In genomic region chr16:24044467-24044866, GRCh38 we compare ENCODE assay signal across 27 cellular contexts.
DNase-seq lines count a peak whose midpoint lies in the region; ATAC-seq, FAIRE-seq and TF ChIP-seq lines count a peak whose summit lies in the region.
"Had no signal": no experiment of that assay in that cellular context is flagged by ENCODE, and none has a peak within 500 bp of the region (broad histone marks: within the 10 kb centered on the region; RNA-seq: fewer than 3 reads in every experiment).

No MANE protein-coding gene starts in this region.

- POLR2A ChIA-PET in GM12878 (lab: Charles Lee): no interaction called here

- H3K4me1 ChIP-seq in GM12878 (ENCODE audit: control insufficient read depth, insufficient read depth, low read length) (no peaks in the 10 kb centered on the region), right lobe of liver (no peaks in the 10 kb centered on the region), neuronal stem cell (ENCODE audit: control insufficient read depth in 2 of 2, insufficient read depth in 1 of 2, low read depth in 1 of 2, low read length in 2 of 2) (peaks cover 0 to 6% of the 10 kb centered on the region in 2 donors)
- H3K4me1 ChIP-seq: BE2C had no signal

- no peak overlapping the region for H3K18ac ChIP-seq in neuronal stem cell (ENCODE audit: low read length)

- H3K4me3 ChIP-seq in SK-N-MC: no peak overlapping the region
- H3K4me3 ChIP-seq in GM12878: no peak overlapping the region
- H3K4me3 ChIP-seq in right lobe of liver: no peak overlapping the region
- no peak overlapping the region for H3K4me3 ChIP-seq in neuronal stem cell (ENCODE audit: low read length in 2 of 2)
- H3K4me3 ChIP-seq: BLaER1 had no signal

- TF ChIP-seq RAD21 in GM12878 (IDR thresholded peaks at IDR 0.05; ENCODE audit: insufficient read depth, low read depth, low read length): no peak

- RAD21 ChIA-PET in GM12878 (lab: Charles Lee; ENCODE audit: unreplicated experiment): no interaction called here

- TF ChIP-seq EP300 in GM12878 (IDR thresholded peaks at IDR 0.05; ENCODE audit: borderline replicate concordance in 1 of 2, control insufficient read depth in 1 of 2, low read depth in 2 of 2, low read length in 2 of 2): no peak

- H2BK120ac ChIP-seq in neuronal stem cell (ENCODE audit: low read depth, low read length): no peak overlapping the region

- TF ChIP-seq POLR2A in GM12878 (IDR thresholded peaks at IDR 0.05; ENCODE audit: low read depth, low read length) (no peak), right lobe of liver (IDR thresholded peaks at IDR 0.05) (no peak)

- H2AFZ ChIP-seq in GM12878 (ENCODE audit: control insufficient read depth, low read depth, low read length): no peak overlapping the region
- no peak overlapping the region for H2AFZ ChIP-seq in neuronal stem cell (ENCODE audit: low read length)

- peaks cover 5% of the 10 kb centered on the region; the same call in 1 of the 2 replicates for H4K20me1 ChIP-seq in GM12878 (ENCODE audit: control insufficient read depth, insufficient read depth)
- H4K20me1 ChIP-seq: BLaER1 had no signal

- intact Hi-C loops in GM12878 (cut with micrococcal nuclease; ENCODE audit: unreplicated experiment): loop anchor here (5.0 kb wide), 1 partner anchor 208 kb away; no protein-coding TSS in a partner anchor
- intact Hi-C loops in right lobe of liver (cut with DNase I): loop anchor here (10.0 kb wide), 2 partner anchors 210 to 460 kb away; partner anchors contain the start of gene CACNG3 (in 1 of the 2)

- FAIRE-seq in GM12878 (lab: Jason Lieb, UNC): no peak
- FAIRE-seq: A204.1, G401.6, GM12892, GM18507 had no signal

- H3K27ac ChIP-seq in SK-N-MC (peak overlapping the region; percentile 75), GM12878 (ENCODE audit: control insufficient read depth, insufficient read depth) (no peak overlapping the region), right lobe of liver (no peak overlapping the region), neuronal stem cell (replicated peaks; ENCODE audit: low read length) (no peak overlapping the region)
- H3K27ac ChIP-seq: BLaER1 had no signal

- no peak overlapping the region for H4K91ac ChIP-seq in neuronal stem cell (ENCODE audit: low read depth, low read length, poor library complexity)

- no peak overlapping the region for H4K8ac ChIP-seq in neuronal stem cell (ENCODE audit: low read depth, low read length)

- H3K79me1 ChIP-seq in neuronal stem cell (ENCODE audit: low read depth, low read length): no peaks in the 10 kb centered on the region

- H3K9me3 Mint-ChIP-seq in memory B cell: no peaks in the 10 kb centered on the region
- H3K9me3 Mint-ChIP-seq: CD4-positive, alpha-beta memory T cell; CD4-positive, CD25-positive, alpha-beta regulatory T cell; CD8-positive, alpha-beta memory T cell had no signal

- H3K23ac ChIP-seq in neuronal stem cell (ENCODE audit: low read depth, low read length, poor library complexity): no peak overlapping the region

- no peaks in the 10 kb centered on the region for H3K27me3 Mint-ChIP-seq in memory B cell
- H3K27me3 Mint-ChIP-seq: CD4-positive, alpha-beta memory T cell; CD4-positive, CD25-positive, alpha-beta regulatory T cell had no signal

- H3K4me1 Mint-ChIP-seq in memory B cell: peaks cover 19% of the 10 kb centered on the region
- H3K4me1 Mint-ChIP-seq: CD14-positive monocyte had no signal

- in situ Hi-C loops in GM12878 (cut with MboI): loop anchor here (5.0 kb wide), 2 partner anchors 208 to 463 kb away; no protein-coding TSS in a partner anchor

- no peak overlapping the region for H3K4me2 ChIP-seq in GM12878 (ENCODE audit: control insufficient read depth, insufficient read depth)
- no peak overlapping the region for H3K4me2 ChIP-seq in neuronal stem cell (ENCODE audit: insufficient read depth, low read length, poor library complexity, severe bottlenecking)
- H3K4me2 ChIP-seq: BLaER1 had no signal

- SMC1A ChIA-PET in GM12878 (lab: Charles Lee; ENCODE audit: uncharacterized antibody, unreplicated experiment): interaction anchor here (0.8 to 2.6 kb wide), 4 partner anchors 182 to 455 kb away, joined by 3 to 6 read pairs (median 3); no protein-coding TSS in a partner anchor

- BruUV-seq in GM12878 (replicated peaks; lab: Mats Ljungman, UMichigan): no TSS peak

- H2AK5ac ChIP-seq in neuronal stem cell (ENCODE audit: low read depth, low read length): no peak overlapping the region

- H3K9me3 ChIP-seq in SK-N-MC (ENCODE audit: low read depth, low read length) (no peaks in the 10 kb centered on the region), GM12878 (replicated peaks; ENCODE audit: control insufficient read depth, insufficient read depth, low read length) (no peaks in the 10 kb centered on the region), right lobe of liver (no peaks in the 10 kb centered on the region), neuronal stem cell (replicated peaks in 1 of 2; ENCODE audit: control insufficient read depth in 2 of 2, insufficient read depth in 1 of 2, low read depth in 1 of 2, low read length in 2 of 2) (no peaks in the 10 kb centered on the region)
- H3K9me3 ChIP-seq: BE2C, BLaER1 had no signal

- no peak overlapping the region for H2BK15ac ChIP-seq in neuronal stem cell (ENCODE audit: low read length)

- TF ChIP-seq CTCF in GM12878 (IDR thresholded peaks at IDR 0.05 in 2 of 3, conservative IDR thresholded peaks at IDR 0.05 in 1 of 3; ENCODE audit: control insufficient read depth in 2 of 3, extremely low read depth in 1 of 3, insufficient read depth in 1 of 3, low read depth in 3 of 3, low read length in 3 of 3): no peak
- TF ChIP-seq CTCF in right lobe of liver (IDR thresholded peaks at IDR 0.05): no peak

- H3K9ac ChIP-seq in SK-N-MC (ENCODE audit: insufficient read length) (no peak overlapping the region), GM12878 (ENCODE audit: control insufficient read depth, insufficient read depth, low read length) (no peak overlapping the region), neuronal stem cell (ENCODE audit: low read depth, low read length, poor library complexity) (no peak overlapping the region)
- H3K9ac ChIP-seq: BLaER1 had no signal

- peaks cover 24% of the 10 kb centered on the region for H3K36me3 Mint-ChIP-seq in memory B cell

- no peak overlapping the region for H3K14ac ChIP-seq in neuronal stem cell (ENCODE audit: low read length)

- H3K4ac ChIP-seq in neuronal stem cell (ENCODE audit: low read length): no peak overlapping the region

- H2BK5ac ChIP-seq in neuronal stem cell (ENCODE audit: low read length): no peak overlapping the region

- no peak for DNase-seq in SK-N-MC (ENCODE audit: low read depth, low spot score)
- DNase-seq in GM12878 (ENCODE audit: low read depth, low spot score): no peak
- no peak for DNase-seq in memory B cell (ENCODE audit: low spot score in 2 of 2)
- no peak for DNase-seq in right lobe of liver
- no peak for DNase-seq in iPS-NIHi11 (ENCODE audit: low spot score)
- no peak for DNase-seq in neuronal stem cell (ENCODE audit: low spot score)
- DNase-seq: 8988T; ACHN; BE2C; C1 segment of cervical spinal cord; CD4-positive, alpha-beta memory T cell; CD4-positive, CD25-positive, alpha-beta regulatory T cell; CD8-positive, alpha-beta memory T cell; COR-L47; DMS 273 treated with DMSO at 0.1 percent for 48 hours; DMS153; DMS53; DMS79; DND-41; EL; GF-D8 had no signal

- peaks cover 15% of the 10 kb centered on the region for H3K36me3 ChIP-seq in SK-N-MC (ENCODE audit: insufficient read depth, low read length)
- H3K36me3 ChIP-seq in GM12878 (ENCODE audit: control insufficient read depth in 2 of 2, insufficient read depth in 2 of 2, low read length in 1 of 2): peaks cover 12 to 23% of the 10 kb centered on the region in 2 experiments
- H3K36me3 ChIP-seq in right lobe of liver: no peaks in the 10 kb centered on the region
- H3K36me3 ChIP-seq in neuronal stem cell (replicated peaks in 1 of 2; ENCODE audit: control insufficient read depth in 2 of 2, insufficient read depth in 2 of 2, low read length in 2 of 2): no peaks in the 10 kb centered on the region
- H3K36me3 ChIP-seq: BE2C, BLaER1 had no signal

- peak overlapping the region; percentile 31 for H3K27ac Mint-ChIP-seq in memory B cell
- H3K27ac Mint-ChIP-seq: CD4-positive, alpha-beta memory T cell had no signal

- no peak overlapping the region for H3K4me3 Mint-ChIP-seq in memory B cell
- H3K4me3 Mint-ChIP-seq: CD14-positive monocyte; CD4-positive, alpha-beta memory T cell; CD4-positive, CD25-positive, alpha-beta regulatory T cell; CD8-positive, alpha-beta memory T cell had no signal

- H3K27me3 ChIP-seq in GM12878 (replicated peaks in 1 of 2; ENCODE audit: control insufficient read depth in 2 of 2, insufficient read depth in 2 of 2, low read length in 1 of 2): no peaks in the 10 kb centered on the region
- no peaks in the 10 kb centered on the region for H3K27me3 ChIP-seq in right lobe of liver
- H3K27me3 ChIP-seq in neuronal stem cell (ENCODE audit: control insufficient read depth in 3 of 3, insufficient read depth in 3 of 3, low read depth in 1 of 3, low read length in 3 of 3): no peaks in the 10 kb centered on the region
- H3K27me3 ChIP-seq: BE2C, BLaER1 had no signal

- CTCF ChIA-PET in GM12878 (lab: Yijun Ruan, JAX): interaction anchor here (1.2 to 1.8 kb wide), 4 partner anchors 14 to 210 kb away, joined by 3 to 4 read pairs (median 4); no protein-coding TSS in a partner anchor

- WGBS in GM12878 (ENCODE audit: insufficient coverage, insufficient replicate concordance, low lambda C conversion rate, missing lambda C conversion rate): 97% methylated on average over 2 of the region's 2 CpGs
- 73% methylated on average over 2 of the region's 2 CpGs for WGBS in right lobe of liver (ENCODE audit: insufficient coverage, low coverage, low lambda C conversion rate, missing lambda C conversion rate)
- no CpG with 5 or more reads among the region's 2 CpGs for WGBS in neuronal stem cell (ENCODE audit: extremely low coverage in 2 of 2, insufficient read length in 2 of 2, insufficient replicate concordance in 1 of 2), 2 donors

- ATAC-seq in GM12878 (no peak), memory B cell (ENCODE audit: low read depth) (no peak), right lobe of liver (no peak)

- H2BK12ac ChIP-seq in neuronal stem cell (ENCODE audit: low read length): no peak overlapping the region

- no peaks in the 10 kb centered on the region for H3K79me2 ChIP-seq in GM12878 (ENCODE audit: control insufficient read depth, insufficient read depth, low read length)

TF ChIP-seq in GM12878, 131 proteins besides CTCF, POLR2A, EP300 and RAD21 (continues in another document):
- no peak for TF ChIP-seq CBX3 (IDR thresholded peaks at IDR 0.05; ENCODE audit: borderline replicate concordance, low read depth)
- no peak for TF ChIP-seq SREBF1 (IDR thresholded peaks at IDR 0.05; ENCODE audit: low read length)
- TF ChIP-seq CHD2 (IDR thresholded peaks at IDR 0.05; ENCODE audit: borderline replicate concordance, low read depth, low read length): no peak
- TF ChIP-seq JUNB (IDR thresholded peaks at IDR 0.05): no peak
